Comparison of ENCODE assay signal across 21 cellular contexts in genomic region chr7:44666566-44666965, GRCh38.
A peak's percentile ranks its signal among the peaks of the same experiment; 100 is the strongest.
DNase-seq lines count a peak whose midpoint lies in the region; ATAC-seq and TF ChIP-seq lines count a peak whose summit lies in the region.
"Had no signal": no experiment of that assay in that cellular context is flagged by ENCODE, and none has a peak within 500 bp of the region (broad histone marks: within the 10 kb centered on the region; RNA-seq: fewer than 3 reads in every experiment).

No MANE protein-coding gene starts in this region.

- peak overlapping the region; percentile 33 to 90 (median 73) for H3K27ac Mint-ChIP-seq in CD14-positive monocyte
- H3K27ac Mint-ChIP-seq in CD4-positive, alpha-beta memory T cell: peak overlapping the region; percentile 44 to 90 (median 65)
- H3K27ac Mint-ChIP-seq in activated T-helper 17 cell treated with anti-CD3 and anti-CD28 coated beads, Interleukin-2, amount 50 U/mL, for 72 hours: peak overlapping the region; percentile 45
- peak overlapping the region in 2 of 3 experiments; percentile 91 to 92 for H3K27ac Mint-ChIP-seq in nephron

- H3K27me3 ChIP-seq in CD4-positive, alpha-beta memory T cell (ENCODE audit: insufficient read depth, low read length): no peaks in the 10 kb centered on the region
- H3K27me3 ChIP-seq: BLaER1 treated with 17β-estradiol and CSF1 and Interleukin-3, amounts not matched to agents 10 nM and 100 nM had no signal

- H3K9me3 Mint-ChIP-seq in CD14-positive monocyte (peaks cover 0 to 2% (median 2%) of the 10 kb centered on the region in 7 donors), nephron (peaks cover 6% of the 10 kb centered on the region)
- peaks cover 0 to 2% (median 0%) of the 10 kb centered on the region in 8 donors for H3K9me3 Mint-ChIP-seq in CD4-positive, alpha-beta memory T cell
- H3K9me3 Mint-ChIP-seq in activated T-helper 17 cell treated with anti-CD3 and anti-CD28 coated beads, Interleukin-2, amount 50 U/mL, for 72 hours: no peaks in the 10 kb centered on the region
- H3K9me3 Mint-ChIP-seq: H9 had no signal

- H3K4me3 Mint-ChIP-seq in CD14-positive monocyte (no peak overlapping the region), nephron (no peak overlapping the region)
- H3K4me3 Mint-ChIP-seq in CD4-positive, alpha-beta memory T cell: peak overlapping the region in 1 of 8 donors; percentile 57
- no peak overlapping the region for H3K4me3 Mint-ChIP-seq in activated T-helper 17 cell treated with anti-CD3 and anti-CD28 coated beads, Interleukin-2, amount 50 U/mL, for 72 hours
- H3K4me3 Mint-ChIP-seq: H9 had no signal

- H3K9me3 ChIP-seq in CD4-positive, alpha-beta memory T cell (ENCODE audit: control insufficient read depth in 1 of 2, low read length in 2 of 2): no peaks in the 10 kb centered on the region

- peaks cover 0 to 1% (median 0%) of the 10 kb centered on the region in 3 donors for H3K27me3 Mint-ChIP-seq in CD14-positive monocyte (ENCODE audit: low read depth in 3 of 3)
- H3K27me3 Mint-ChIP-seq in CD4-positive, alpha-beta memory T cell: no peaks in the 10 kb centered on the region
- H3K27me3 Mint-ChIP-seq in activated T-helper 17 cell treated with anti-CD3 and anti-CD28 coated beads, Interleukin-2, amount 50 U/mL, for 72 hours: no peaks in the 10 kb centered on the region
- H3K27me3 Mint-ChIP-seq in nephron (ENCODE audit: low read depth): peaks cover 4% of the 10 kb centered on the region

- TF ChIP-seq CTCF in CD14-positive monocyte (IDR thresholded peaks at IDR 0.05) (no peak), nephron (IDR thresholded peaks at IDR 0.05; ENCODE audit: unreplicated experiment in 3 of 3) (no peak)

- H3K4me1 Mint-ChIP-seq in CD14-positive monocyte: peaks cover 16% of the 10 kb centered on the region
- peaks cover 7 to 18% (median 13%) of the 10 kb centered on the region in 4 donors for H3K4me1 Mint-ChIP-seq in CD4-positive, alpha-beta memory T cell
- H3K4me1 Mint-ChIP-seq in activated T-helper 17 cell treated with anti-CD3 and anti-CD28 coated beads, Interleukin-2, amount 50 U/mL, for 72 hours: peaks cover 4% of the 10 kb centered on the region
- peaks cover 15% of the 10 kb centered on the region for H3K4me1 Mint-ChIP-seq in nephron

- H3K36me3 Mint-ChIP-seq in CD14-positive monocyte (peaks cover 67 to 92% of the 10 kb centered on the region in 2 donors), nephron (ENCODE audit: low read depth) (peaks cover 52% of the 10 kb centered on the region)
- H3K36me3 Mint-ChIP-seq in CD4-positive, alpha-beta memory T cell: peaks cover 53 to 62% of the 10 kb centered on the region in 2 donors
- H3K36me3 Mint-ChIP-seq in activated T-helper 17 cell treated with anti-CD3 and anti-CD28 coated beads, Interleukin-2, amount 50 U/mL, for 72 hours (ENCODE audit: low read depth): peaks cover 85% of the 10 kb centered on the region

- CTCF ChIA-PET in CD4-positive, alpha-beta memory T cell (lab: Charles Lee; ENCODE audit: partially characterized antibody): no interaction called here

- no peak overlapping the region for H3K27ac ChIP-seq in CD4-positive, alpha-beta memory T cell (ENCODE audit: low read depth, low read length)
- H3K27ac ChIP-seq: HL-60, KMS-11 had no signal

- H3K4me3 ChIP-seq in CD4-positive, alpha-beta memory T cell (ENCODE audit: low read length in 2 of 2): no peak overlapping the region
- H3K4me3 ChIP-seq: BLaER1 treated with 17β-estradiol and CSF1 and Interleukin-3, amounts not matched to agents 10 nM and 100 nM had no signal

- intact Hi-C loops in CD14-positive monocyte (cut with micrococcal nuclease): no loop called here
- intact Hi-C loops in CD4-positive, alpha-beta memory T cell (cut with micrococcal nuclease): no loop called here

- POLR2A ChIA-PET in CD4-positive, alpha-beta memory T cell (lab: Charles Lee; ENCODE audit: partially characterized antibody): interaction anchor here (1.4 kb wide), 1 partner anchor 35 kb away, joined by 4 read pairs; no protein-coding TSS in a partner anchor

- no peaks in the 10 kb centered on the region for H3K4me1 ChIP-seq in CD4-positive, alpha-beta memory T cell (ENCODE audit: insufficient read depth, low read length)

- ATAC-seq in activated T-helper 17 cell treated with anti-CD3 and anti-CD28 coated beads, Interleukin-2, amount 50 U/mL, for 72 hours (replicated peaks): no peak
- ATAC-seq in GM19035 (IDR thresholded peaks at IDR 0.05; ENCODE audit: unreplicated experiment): no peak
- ATAC-seq: PC-3 had no signal

- H3K36me3 ChIP-seq in CD4-positive, alpha-beta memory T cell (ENCODE audit: insufficient read depth, low read length): peaks cover 50% of the 10 kb centered on the region

- DNase-seq in CD14-positive monocyte (ENCODE audit: low spot score): no peak
- no peak for DNase-seq in CD4-positive, alpha-beta memory T cell
- DNase-seq in SHP77 treated with DMSO at 0.1 percent for 48 hours (lab: John Stamatoyannopoulos, UW): no peak
- no peak for DNase-seq in HK-2 (ENCODE audit: unreplicated experiment)
- no peak for DNase-seq in C1 segment of cervical spinal cord (lab: John Stamatoyannopoulos, UW)
- DNase-seq: DMS153, GDM1, H9, NCI-H1417 treated with DMSO at 0.1 percent for 48 hours, NCI-H187 treated with DMSO at 0.1 percent for 48 hours, NCI-H2227 treated with DMSO at 0.1 percent for 48 hours, NCI-H524, NCI-H82, PC-3, RPMI8226 had no signal
